Comparison of ENCODE assay signal across 1 cellular context in the genomic region with DNA sequence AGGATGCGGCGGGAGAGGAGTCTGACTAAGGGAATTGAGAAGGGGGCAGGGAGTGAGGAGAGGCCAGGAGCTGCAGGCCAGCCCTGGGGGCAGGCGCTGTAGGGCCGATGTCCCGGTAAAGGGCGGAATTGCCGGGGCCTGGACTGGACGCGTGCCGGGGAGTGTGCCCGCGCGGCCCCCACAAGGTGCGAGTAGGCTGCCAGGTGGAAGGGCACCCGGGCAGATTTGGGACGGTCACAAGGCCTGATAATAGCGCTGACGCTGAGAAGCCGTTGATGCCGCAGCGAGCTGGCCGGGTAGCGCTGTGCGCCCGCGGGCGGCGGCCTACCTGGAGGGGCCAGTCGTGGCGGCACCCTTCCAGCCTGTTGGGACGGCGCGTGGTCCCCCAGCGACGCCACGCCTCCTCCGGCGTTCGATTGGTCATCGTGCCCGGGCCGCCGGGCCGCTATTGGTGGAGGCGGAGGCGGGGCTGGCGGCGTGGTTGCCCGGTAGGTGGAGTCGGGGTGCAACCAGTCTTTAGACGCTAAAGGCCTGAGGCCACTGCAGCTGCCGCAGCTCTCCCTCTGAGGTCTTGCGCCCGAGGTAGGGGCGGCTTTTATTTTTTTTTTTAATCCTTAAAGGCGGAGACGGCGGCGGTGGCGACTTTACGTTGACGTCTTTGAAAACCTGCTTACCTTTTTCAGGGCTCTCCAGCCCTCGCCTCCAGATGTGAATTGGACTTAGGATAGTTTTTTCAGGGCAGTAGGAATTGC.
TF ChIP-seq lines count a peak whose summit lies in the region.

No MANE protein-coding gene starts in this region.

TF ChIP-seq in HepG2, 621 proteins besides CTCF, POLR2A, EP300 and RAD21 (continued from another document and continues in another):
- TF ChIP-seq, protein P1, sequence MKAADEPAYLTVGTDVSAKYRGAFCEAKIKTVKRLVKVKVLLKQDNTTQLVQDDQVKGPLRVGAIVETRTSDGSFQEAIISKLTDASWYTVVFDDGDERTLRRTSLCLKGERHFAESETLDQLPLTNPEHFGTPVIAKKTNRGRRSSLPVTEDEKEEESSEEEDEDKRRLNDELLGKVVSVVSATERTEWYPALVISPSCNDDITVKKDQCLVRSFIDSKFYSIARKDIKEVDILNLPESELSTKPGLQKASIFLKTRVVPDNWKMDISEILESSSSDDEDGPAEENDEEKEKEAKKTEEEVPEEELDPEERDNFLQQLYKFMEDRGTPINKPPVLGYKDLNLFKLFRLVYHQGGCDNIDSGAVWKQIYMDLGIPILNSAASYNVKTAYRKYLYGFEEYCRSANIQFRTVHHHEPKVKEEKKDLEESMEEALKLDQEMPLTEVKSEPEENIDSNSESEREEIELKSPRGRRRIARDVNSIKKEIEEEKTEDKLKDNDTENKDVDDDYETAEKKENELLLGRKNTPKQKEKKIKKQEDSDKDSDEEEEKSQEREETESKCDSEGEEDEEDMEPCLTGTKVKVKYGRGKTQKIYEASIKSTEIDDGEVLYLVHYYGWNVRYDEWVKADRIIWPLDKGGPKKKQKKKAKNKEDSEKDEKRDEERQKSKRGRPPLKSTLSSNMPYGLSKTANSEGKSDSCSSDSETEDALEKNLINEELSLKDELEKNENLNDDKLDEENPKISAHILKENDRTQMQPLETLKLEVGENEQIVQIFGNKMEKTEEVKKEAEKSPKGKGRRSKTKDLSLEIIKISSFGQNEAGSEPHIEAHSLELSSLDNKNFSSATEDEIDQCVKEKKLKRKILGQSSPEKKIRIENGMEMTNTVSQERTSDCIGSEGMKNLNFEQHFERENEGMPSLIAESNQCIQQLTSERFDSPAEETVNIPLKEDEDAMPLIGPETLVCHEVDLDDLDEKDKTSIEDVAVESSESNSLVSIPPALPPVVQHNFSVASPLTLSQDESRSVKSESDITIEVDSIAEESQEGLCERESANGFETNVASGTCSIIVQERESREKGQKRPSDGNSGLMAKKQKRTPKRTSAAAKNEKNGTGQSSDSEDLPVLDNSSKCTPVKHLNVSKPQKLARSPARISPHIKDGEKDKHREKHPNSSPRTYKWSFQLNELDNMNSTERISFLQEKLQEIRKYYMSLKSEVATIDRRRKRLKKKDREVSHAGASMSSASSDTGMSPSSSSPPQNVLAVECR (CRISPR knock-in tag; IDR thresholded peaks at IDR 0.05; ENCODE audit: borderline replicate concordance) = peak; percentile 95
- TF ChIP-seq, protein P2, sequence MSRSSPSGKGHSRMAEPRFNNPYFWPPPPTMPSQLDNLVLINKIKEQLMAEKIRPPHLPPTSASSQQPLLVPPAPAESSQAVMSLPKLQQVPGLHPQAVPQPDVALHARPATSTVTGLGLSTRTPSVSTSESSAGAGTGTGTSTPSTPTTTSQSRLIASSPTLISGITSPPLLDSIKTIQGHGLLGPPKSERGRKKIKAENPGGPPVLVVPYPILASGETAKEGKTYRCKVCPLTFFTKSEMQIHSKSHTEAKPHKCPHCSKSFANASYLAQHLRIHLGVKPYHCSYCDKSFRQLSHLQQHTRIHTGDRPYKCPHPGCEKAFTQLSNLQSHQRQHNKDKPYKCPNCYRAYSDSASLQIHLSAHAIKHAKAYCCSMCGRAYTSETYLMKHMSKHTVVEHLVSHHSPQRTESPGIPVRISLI (CRISPR knock-in tag; IDR thresholded peaks at IDR 0.05; ENCODE audit: borderline replicate concordance) = 0 out of 2 replicates have a peak, but pooled peaks have one; percentile 32
- peak; percentile 70 for TF ChIP-seq GABPB1 (CRISPR knock-in tag; IDR thresholded peaks at IDR 0.05)
- TF ChIP-seq PHF21A (CRISPR knock-in tag; IDR thresholded peaks at IDR 0.05) = 0 out of 2 replicates have a peak, but pooled peaks have one; percentile 14
- TF ChIP-seq, protein P3, sequence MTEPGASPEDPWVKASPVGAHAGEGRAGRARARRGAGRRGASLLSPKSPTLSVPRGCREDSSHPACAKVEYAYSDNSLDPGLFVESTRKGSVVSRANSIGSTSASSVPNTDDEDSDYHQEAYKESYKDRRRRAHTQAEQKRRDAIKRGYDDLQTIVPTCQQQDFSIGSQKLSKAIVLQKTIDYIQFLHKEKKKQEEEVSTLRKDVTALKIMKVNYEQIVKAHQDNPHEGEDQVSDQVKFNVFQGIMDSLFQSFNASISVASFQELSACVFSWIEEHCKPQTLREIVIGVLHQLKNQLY (CRISPR knock-in tag; IDR thresholded peaks at IDR 0.05) = peak; percentile 36; the same call in 1 of the 2 replicates
- TF ChIP-seq ZSCAN9 (CRISPR knock-in tag; IDR thresholded peaks at IDR 0.05; ENCODE audit: borderline replicate concordance) = no peak
- 0 out of 2 replicates have a peak, but pooled peaks have one; percentile 15 for TF ChIP-seq PCBP1 (IDR thresholded peaks at IDR 0.05; ENCODE audit: borderline replicate concordance, low read depth, low read length)
- TF ChIP-seq, protein P4, sequence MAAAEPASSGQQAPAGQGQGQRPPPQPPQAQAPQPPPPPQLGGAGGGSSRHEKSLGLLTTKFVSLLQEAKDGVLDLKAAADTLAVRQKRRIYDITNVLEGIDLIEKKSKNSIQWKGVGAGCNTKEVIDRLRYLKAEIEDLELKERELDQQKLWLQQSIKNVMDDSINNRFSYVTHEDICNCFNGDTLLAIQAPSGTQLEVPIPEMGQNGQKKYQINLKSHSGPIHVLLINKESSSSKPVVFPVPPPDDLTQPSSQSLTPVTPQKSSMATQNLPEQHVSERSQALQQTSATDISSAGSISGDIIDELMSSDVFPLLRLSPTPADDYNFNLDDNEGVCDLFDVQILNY (CRISPR knock-in tag; conservative IDR thresholded peaks at IDR 0.05) = 0 out of 2 replicates have a peak, but pooled peaks have one; percentile 16
- TF ChIP-seq FOXM1 (CRISPR knock-in tag; IDR thresholded peaks at IDR 0.05) = no peak
- TF ChIP-seq, protein P5, sequence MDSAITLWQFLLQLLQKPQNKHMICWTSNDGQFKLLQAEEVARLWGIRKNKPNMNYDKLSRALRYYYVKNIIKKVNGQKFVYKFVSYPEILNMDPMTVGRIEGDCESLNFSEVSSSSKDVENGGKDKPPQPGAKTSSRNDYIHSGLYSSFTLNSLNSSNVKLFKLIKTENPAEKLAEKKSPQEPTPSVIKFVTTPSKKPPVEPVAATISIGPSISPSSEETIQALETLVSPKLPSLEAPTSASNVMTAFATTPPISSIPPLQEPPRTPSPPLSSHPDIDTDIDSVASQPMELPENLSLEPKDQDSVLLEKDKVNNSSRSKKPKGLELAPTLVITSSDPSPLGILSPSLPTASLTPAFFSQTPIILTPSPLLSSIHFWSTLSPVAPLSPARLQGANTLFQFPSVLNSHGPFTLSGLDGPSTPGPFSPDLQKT (CRISPR knock-in tag; IDR thresholded peaks at IDR 0.05; ENCODE audit: borderline replicate concordance) = no peak
- TF ChIP-seq, protein P6, sequence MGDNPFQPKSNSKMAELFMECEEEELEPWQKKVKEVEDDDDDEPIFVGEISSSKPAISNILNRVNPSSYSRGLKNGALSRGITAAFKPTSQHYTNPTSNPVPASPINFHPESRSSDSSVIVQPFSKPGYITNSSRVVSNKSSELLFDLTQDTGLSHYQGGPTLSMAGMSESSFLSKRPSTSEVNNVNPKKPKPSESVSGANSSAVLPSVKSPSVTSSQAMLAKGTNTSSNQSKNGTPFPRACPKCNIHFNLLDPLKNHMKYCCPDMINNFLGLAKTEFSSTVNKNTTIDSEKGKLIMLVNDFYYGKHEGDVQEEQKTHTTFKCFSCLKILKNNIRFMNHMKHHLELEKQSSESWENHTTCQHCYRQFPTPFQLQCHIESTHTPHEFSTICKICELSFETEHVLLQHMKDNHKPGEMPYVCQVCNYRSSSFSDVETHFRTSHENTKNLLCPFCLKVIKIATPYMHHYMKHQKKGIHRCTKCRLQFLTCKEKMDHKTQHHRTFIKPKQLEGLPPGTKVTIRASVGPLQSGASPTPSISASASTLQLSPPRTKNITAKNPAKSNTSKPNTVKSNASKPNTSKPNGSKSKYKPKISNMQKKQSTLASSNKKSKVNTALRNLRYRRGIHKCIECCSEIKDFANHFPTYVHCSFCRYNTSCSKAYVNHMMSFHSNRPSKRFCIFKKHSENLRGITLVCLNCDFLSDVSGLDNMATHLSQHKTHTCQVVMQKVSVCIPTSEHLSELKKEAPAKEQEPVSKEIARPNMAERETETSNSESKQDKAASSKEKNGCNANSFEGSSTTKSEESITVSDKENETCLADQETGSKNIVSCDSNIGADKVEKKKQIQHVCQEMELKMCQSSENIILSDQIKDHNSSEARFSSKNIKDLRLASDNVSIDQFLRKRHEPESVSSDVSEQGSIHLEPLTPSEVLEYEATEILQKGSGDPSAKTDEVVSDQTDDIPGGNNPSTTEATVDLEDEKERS (CRISPR knock-in tag; IDR thresholded peaks at IDR 0.05) = 0 out of 2 replicates have a peak, but pooled peaks have one; percentile 21
- TF ChIP-seq ZNF232 (CRISPR knock-in tag; IDR thresholded peaks at IDR 0.05; ENCODE audit: borderline replicate concordance) = 0 out of 2 replicates have a peak, but pooled peaks have one; percentile 2
- peak; percentile 56; the same call in 1 of the 2 replicates for TF ChIP-seq ZNF451 (CRISPR knock-in tag; IDR thresholded peaks at IDR 0.05)
- peak; percentile 55; the same call in 1 of the 2 replicates for TF ChIP-seq KLF11 (CRISPR knock-in tag; IDR thresholded peaks at IDR 0.05)
- no peak; the same call in 1 of the 2 replicates for TF ChIP-seq FOXC1 (CRISPR knock-in tag; IDR thresholded peaks at IDR 0.05; ENCODE audit: borderline replicate concordance)
- no peak for TF ChIP-seq ZFP62 (CRISPR knock-in tag; IDR thresholded peaks at IDR 0.05)
- TF ChIP-seq CREB1 (IDR thresholded peaks at IDR 0.05) = peak; percentile 83
- peak; percentile 83 for TF ChIP-seq CREB1 (CRISPR knock-in tag; IDR thresholded peaks at IDR 0.05)
- TF ChIP-seq, protein P7, sequence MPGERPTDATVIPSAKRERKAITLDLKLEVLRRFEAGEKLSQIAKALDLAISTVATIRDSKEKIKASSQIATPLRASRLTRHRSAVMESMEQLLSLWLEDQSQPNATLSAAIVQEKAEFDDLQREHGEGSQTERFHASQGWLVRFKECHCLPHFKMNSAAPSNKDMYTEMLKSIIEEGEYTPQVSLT (CRISPR knock-in tag; IDR thresholded peaks at IDR 0.05; ENCODE audit: borderline replicate concordance, low read depth) = no peak
- TF ChIP-seq TOE1 (CRISPR knock-in tag; IDR thresholded peaks at IDR 0.05) = 0 out of 2 replicates have a peak, but pooled peaks have one; percentile 35
- TF ChIP-seq CCDC6 (CRISPR knock-in tag; IDR thresholded peaks at IDR 0.05) = peak; percentile 29; the same call in 1 of the 2 replicates
- TF ChIP-seq, protein P8, sequence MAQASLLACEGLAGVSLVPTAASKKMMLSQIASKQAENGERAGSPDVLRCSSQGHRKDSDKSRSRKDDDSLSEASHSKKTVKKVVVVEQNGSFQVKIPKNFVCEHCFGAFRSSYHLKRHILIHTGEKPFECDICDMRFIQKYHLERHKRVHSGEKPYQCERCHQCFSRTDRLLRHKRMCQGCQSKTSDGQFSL (CRISPR knock-in tag; IDR thresholded peaks at IDR 0.05) = no peak
- TF ChIP-seq, protein P9, sequence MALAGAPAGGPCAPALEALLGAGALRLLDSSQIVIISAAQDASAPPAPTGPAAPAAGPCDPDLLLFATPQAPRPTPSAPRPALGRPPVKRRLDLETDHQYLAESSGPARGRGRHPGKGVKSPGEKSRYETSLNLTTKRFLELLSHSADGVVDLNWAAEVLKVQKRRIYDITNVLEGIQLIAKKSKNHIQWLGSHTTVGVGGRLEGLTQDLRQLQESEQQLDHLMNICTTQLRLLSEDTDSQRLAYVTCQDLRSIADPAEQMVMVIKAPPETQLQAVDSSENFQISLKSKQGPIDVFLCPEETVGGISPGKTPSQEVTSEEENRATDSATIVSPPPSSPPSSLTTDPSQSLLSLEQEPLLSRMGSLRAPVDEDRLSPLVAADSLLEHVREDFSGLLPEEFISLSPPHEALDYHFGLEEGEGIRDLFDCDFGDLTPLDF (CRISPR knock-in tag; IDR thresholded peaks at IDR 0.05) = no peak; the same call in 1 of the 2 replicates
- peak; percentile 70 for TF ChIP-seq SP2 (CRISPR knock-in tag; IDR thresholded peaks at IDR 0.05)
- TF ChIP-seq ARNTL (CRISPR knock-in tag; IDR thresholded peaks at IDR 0.05) = peak; percentile 80; the same call in 1 of the 2 replicates
- TF ChIP-seq, protein P10, sequence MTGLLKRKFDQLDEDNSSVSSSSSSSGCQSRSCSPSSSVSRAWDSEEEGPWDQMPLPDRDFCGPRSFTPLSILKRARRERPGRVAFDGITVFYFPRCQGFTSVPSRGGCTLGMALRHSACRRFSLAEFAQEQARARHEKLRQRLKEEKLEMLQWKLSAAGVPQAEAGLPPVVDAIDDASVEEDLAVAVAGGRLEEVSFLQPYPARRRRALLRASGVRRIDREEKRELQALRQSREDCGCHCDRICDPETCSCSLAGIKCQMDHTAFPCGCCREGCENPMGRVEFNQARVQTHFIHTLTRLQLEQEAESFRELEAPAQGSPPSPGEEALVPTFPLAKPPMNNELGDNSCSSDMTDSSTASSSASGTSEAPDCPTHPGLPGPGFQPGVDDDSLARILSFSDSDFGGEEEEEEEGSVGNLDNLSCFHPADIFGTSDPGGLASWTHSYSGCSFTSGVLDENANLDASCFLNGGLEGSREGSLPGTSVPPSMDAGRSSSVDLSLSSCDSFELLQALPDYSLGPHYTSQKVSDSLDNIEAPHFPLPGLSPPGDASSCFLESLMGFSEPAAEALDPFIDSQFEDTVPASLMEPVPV (CRISPR knock-in tag; IDR thresholded peaks at IDR 0.05) = 0 out of 2 replicates have a peak, but pooled peaks have one; percentile 1
- no peak for TF ChIP-seq ZNF792 (CRISPR knock-in tag; IDR thresholded peaks at IDR 0.05)
- TF ChIP-seq POLR2G (IDR thresholded peaks at IDR 0.05; ENCODE audit: low read depth, low read length) = peak; percentile 93
- TF ChIP-seq, protein P11, sequence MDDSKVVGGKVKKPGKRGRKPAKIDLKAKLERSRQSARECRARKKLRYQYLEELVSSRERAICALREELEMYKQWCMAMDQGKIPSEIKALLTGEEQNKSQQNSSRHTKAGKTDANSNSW (CRISPR knock-in tag; IDR thresholded peaks at IDR 0.05; ENCODE audit: borderline replicate concordance) = no peak
- 0 out of 2 replicates have a peak, but pooled peaks have one; percentile 21 for TF ChIP-seq ZNF709 (CRISPR knock-in tag; IDR thresholded peaks at IDR 0.05)
- TF ChIP-seq, protein P12, sequence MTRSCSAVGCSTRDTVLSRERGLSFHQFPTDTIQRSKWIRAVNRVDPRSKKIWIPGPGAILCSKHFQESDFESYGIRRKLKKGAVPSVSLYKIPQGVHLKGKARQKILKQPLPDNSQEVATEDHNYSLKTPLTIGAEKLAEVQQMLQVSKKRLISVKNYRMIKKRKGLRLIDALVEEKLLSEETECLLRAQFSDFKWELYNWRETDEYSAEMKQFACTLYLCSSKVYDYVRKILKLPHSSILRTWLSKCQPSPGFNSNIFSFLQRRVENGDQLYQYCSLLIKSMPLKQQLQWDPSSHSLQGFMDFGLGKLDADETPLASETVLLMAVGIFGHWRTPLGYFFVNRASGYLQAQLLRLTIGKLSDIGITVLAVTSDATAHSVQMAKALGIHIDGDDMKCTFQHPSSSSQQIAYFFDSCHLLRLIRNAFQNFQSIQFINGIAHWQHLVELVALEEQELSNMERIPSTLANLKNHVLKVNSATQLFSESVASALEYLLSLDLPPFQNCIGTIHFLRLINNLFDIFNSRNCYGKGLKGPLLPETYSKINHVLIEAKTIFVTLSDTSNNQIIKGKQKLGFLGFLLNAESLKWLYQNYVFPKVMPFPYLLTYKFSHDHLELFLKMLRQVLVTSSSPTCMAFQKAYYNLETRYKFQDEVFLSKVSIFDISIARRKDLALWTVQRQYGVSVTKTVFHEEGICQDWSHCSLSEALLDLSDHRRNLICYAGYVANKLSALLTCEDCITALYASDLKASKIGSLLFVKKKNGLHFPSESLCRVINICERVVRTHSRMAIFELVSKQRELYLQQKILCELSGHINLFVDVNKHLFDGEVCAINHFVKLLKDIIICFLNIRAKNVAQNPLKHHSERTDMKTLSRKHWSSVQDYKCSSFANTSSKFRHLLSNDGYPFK (CRISPR knock-in tag; IDR thresholded peaks at IDR 0.05; ENCODE audit: borderline replicate concordance) = peak; percentile 57; the same call in 1 of the 2 replicates
- TF ChIP-seq ZNF782 (CRISPR knock-in tag; IDR thresholded peaks at IDR 0.05; ENCODE audit: borderline replicate concordance) = peak; percentile 60; the same call in 1 of the 2 replicates
- TF ChIP-seq SMAD3 (CRISPR knock-in tag; IDR thresholded peaks at IDR 0.05) = no peak
- TF ChIP-seq ATF1 (CRISPR knock-in tag; IDR thresholded peaks at IDR 0.05) = peak; percentile 27; the same call in 1 of the 2 replicates
- TF ChIP-seq ZNF777 (CRISPR knock-in tag; IDR thresholded peaks at IDR 0.05) = peak; percentile 69
